Comparison of ENCODE assay signal across 13 cellular contexts in genomic region chr5:35058395-35058794, GRCh38. TPM values are rescaled to one million over a fixed set of nuclear protein-coding genes. Genes with fewer than 3 reads are reported as not detected.
DNase-seq lines count a peak whose midpoint lies in the region; ATAC-seq, FAIRE-seq and TF ChIP-seq lines count a peak whose summit lies in the region.
"Had no signal": no experiment of that assay in that cellular context is flagged by ENCODE, and none has a peak within 500 bp of the region (broad histone marks: within the 10 kb centered on the region; RNA-seq: fewer than 3 reads in every experiment).

No MANE protein-coding gene starts in this region.

- intact Hi-C loops in kidney (cut with DNase I), result no loop called here
- intact Hi-C loops in right cardiac atrium (cut with DNase I), result no loop called here

- peaks cover 38% of the 10 kb centered on the region for H3K27me3 Mint-ChIP-seq in activated naive CD8-positive, alpha-beta T cell treated with anti-CD3 and anti-CD28 coated beads, Interleukin-2, amount 50 U/mL, for 24 hours

- no peaks in the 10 kb centered on the region for H3K9me3 Mint-ChIP-seq in activated naive CD8-positive, alpha-beta T cell treated with anti-CD3 and anti-CD28 coated beads, Interleukin-2, amount 50 U/mL, for 24 hours
- H3K9me3 Mint-ChIP-seq: activated CD4-positive, alpha-beta T cell treated with anti-CD3 and anti-CD28 coated beads, Interleukin-2, amount 10 ng/mL, durations not matched to agents 24 days and 14 days; endodermal cell had no signal

- no peak for TF ChIP-seq CTCF in kidney (IDR thresholded peaks at IDR 0.05; ENCODE audit: borderline replicate concordance, extremely low read depth, insufficient read depth)

- no peak overlapping the region for H3K4me3 Mint-ChIP-seq in activated naive CD8-positive, alpha-beta T cell treated with anti-CD3 and anti-CD28 coated beads, Interleukin-2, amount 50 U/mL, for 24 hours
- H3K4me3 Mint-ChIP-seq: activated CD4-positive, alpha-beta T cell treated with anti-CD3 and anti-CD28 coated beads, Interleukin-2, amount 10 ng/mL, durations not matched to agents 24 days and 14 days; endodermal cell had no signal

- ATAC-seq in GM18907 (IDR thresholded peaks at IDR 0.05; ENCODE audit: unreplicated experiment) (peak; percentile 91), GM21390 (IDR thresholded peaks at IDR 0.05; ENCODE audit: unreplicated experiment) (peak; percentile 80), HG03039 (IDR thresholded peaks at IDR 0.05; ENCODE audit: unreplicated experiment) (peak; percentile 41), right cardiac atrium (no peak)
- ATAC-seq in activated naive CD8-positive, alpha-beta T cell treated with anti-CD3 and anti-CD28 coated beads, Interleukin-2, amount 50 U/mL, for 24 hours, result peak; percentile 79
- ATAC-seq: sciatic nerve had no signal

- no peak overlapping the region for H3K27ac ChIP-seq in kidney (ENCODE audit: low read depth in 2 of 2, low read length in 2 of 2)
- no peak overlapping the region for H3K27ac ChIP-seq in right cardiac atrium (ENCODE audit: low read length)
- H3K27ac ChIP-seq: SJSA1 had no signal

- no peaks in the 10 kb centered on the region for H3K36me3 Mint-ChIP-seq in activated naive CD8-positive, alpha-beta T cell treated with anti-CD3 and anti-CD28 coated beads, Interleukin-2, amount 50 U/mL, for 24 hours (ENCODE audit: low read depth)

- peaks cover 8% of the 10 kb centered on the region for H3K4me1 Mint-ChIP-seq in activated naive CD8-positive, alpha-beta T cell treated with anti-CD3 and anti-CD28 coated beads, Interleukin-2, amount 50 U/mL, for 24 hours

- H3K27ac Mint-ChIP-seq in activated naive CD8-positive, alpha-beta T cell treated with anti-CD3 and anti-CD28 coated beads, Interleukin-2, amount 50 U/mL, for 24 hours, result no peak overlapping the region
- H3K27ac Mint-ChIP-seq: activated CD4-positive, alpha-beta T cell treated with anti-CD3 and anti-CD28 coated beads, Interleukin-2, amount 10 ng/mL, durations not matched to agents 24 days and 14 days; endodermal cell had no signal

- H3K9ac ChIP-seq in kidney (ENCODE audit: low read length in 2 of 2), result no peak overlapping the region

- H3K9me3 ChIP-seq in kidney (ENCODE audit: control insufficient read depth in 1 of 2, low read length in 2 of 2), result no peaks in the 10 kb centered on the region
- no peaks in the 10 kb centered on the region for H3K9me3 ChIP-seq in right cardiac atrium (ENCODE audit: control insufficient read depth, low read length)
- H3K9me3 ChIP-seq: SJSA1 had no signal

- FAIRE-seq in kidney (lab: Jason Lieb, UNC), result no peak

- H3K27me3 ChIP-seq in right cardiac atrium (ENCODE audit: control insufficient read depth, insufficient read depth), result no peaks in the 10 kb centered on the region
- H3K27me3 ChIP-seq: SJSA1 had no signal

- WGBS in right cardiac atrium, result 74% methylated on average over 2 of the region's 2 CpGs

- DNase-seq in activated naive CD8-positive, alpha-beta T cell treated with anti-CD3 and anti-CD28 coated beads, Interleukin-2, amount 50 U/mL, for 24 hours, result no peak
- DNase-seq in NCI-H2029 treated with DMSO at 0.1 percent for 48 hours (lab: John Stamatoyannopoulos, UW), result no peak
- no peak for DNase-seq in kidney
- no peak for DNase-seq in right cardiac atrium
- DNase-seq: activated CD4-positive, alpha-beta T cell treated with anti-CD3 and anti-CD28 coated beads, Interleukin-2, amount 10 ng/mL, durations not matched to agents 24 days and 14 days; amniotic stem cell; endodermal cell; KG1 had no signal

- H3K4me1 ChIP-seq in kidney (ENCODE audit: control insufficient read depth in 1 of 2, insufficient read depth in 1 of 2, low read depth in 1 of 2, low read length in 2 of 2) (peaks cover 0 to 7% of the 10 kb centered on the region in 2 donors), right cardiac atrium (ENCODE audit: control insufficient read depth, insufficient read depth, low read length) (no peaks in the 10 kb centered on the region)
- H3K4me1 ChIP-seq: SJSA1 had no signal

- H3K4me3 ChIP-seq in kidney (ENCODE audit: low read length in 2 of 2), result no peak overlapping the region
- H3K4me3 ChIP-seq in right cardiac atrium (ENCODE audit: low read length), result no peak overlapping the region
- H3K4me3 ChIP-seq: SJSA1 had no signal

- H3K36me3 ChIP-seq in kidney (ENCODE audit: control insufficient read depth in 1 of 2, insufficient read depth in 2 of 2, low read length in 2 of 2), result no peaks in the 10 kb centered on the region
- H3K36me3 ChIP-seq: SJSA1 had no signal

RNA-seq across cellular contexts. Expression of gene AGXT2, which starts 10.6 kb away (rescaled TPM):
- total RNA-seq in kidney (8.0 TPM), right cardiac atrium (not detected)
- polyA plus RNA-seq in kidney (ENCODE audit: insufficient read depth, low read depth, low replicate concordance) (215 TPM), right cardiac atrium (not detected)
- total RNA-seq: activated CD4-positive, alpha-beta T cell treated with anti-CD3 and anti-CD28 coated beads, Interleukin-2, amount 10 ng/mL, durations not matched to agents 24 days and 14 days; endodermal cell; sciatic nerve; SJSA1 had no signal

Comparison
In these comparisons a context has a peak if more than half of its experiments do, and no peak if none do; other contexts are left out.
1. ATAC-seq: peak in GM18907 (single experiment), GM21390 (single experiment), HG03039 (single experiment) and activated naive CD8-positive, alpha-beta T cell treated with anti-CD3 and anti-CD28 coated beads, Interleukin-2, amount 50 U/mL, for 24 hours (single experiment); none in right cardiac atrium (0 of 2).